Comparison of ENCODE assay signal across 8 cellular contexts in genomic region chr3:159839561-159840379, GRCh38. TPM values are rescaled to one million over a fixed set of nuclear protein-coding genes. Genes with fewer than 3 reads are reported as not detected.
DNase-seq lines count a peak whose midpoint lies in the region; ATAC-seq and TF ChIP-seq lines count a peak whose summit lies in the region.

Gene SCHIP1, plus strand, starts transcription at chr3:159839861.

- H3K4me1 ChIP-seq in ascending aorta: peaks cover 1 to 17% of the 10 kb centered on the region in 2 donors
- H3K4me1 ChIP-seq in iPS-20b (ENCODE audit: insufficient read depth, low read length): peaks cover 28% of the 10 kb centered on the region
- peaks cover 51% of the 10 kb centered on the region for H3K4me1 ChIP-seq in skeletal muscle satellite cell (ENCODE audit: control insufficient read depth, insufficient read depth, low read length)

- H3K27me3 ChIP-seq in ascending aorta (no peaks in the 10 kb centered on the region), iPS-20b (ENCODE audit: insufficient read depth, low read length) (no peaks in the 10 kb centered on the region), skeletal muscle satellite cell (ENCODE audit: control insufficient read depth, insufficient read depth, low read length) (no peaks in the 10 kb centered on the region)

- H3K9me3 ChIP-seq in ascending aorta (no peaks in the 10 kb centered on the region), iPS-20b (ENCODE audit: insufficient read depth, low read depth, low read length) (no peaks in the 10 kb centered on the region), skeletal muscle satellite cell (replicated peaks; ENCODE audit: low read length) (no peaks in the 10 kb centered on the region)

- peak; percentile 51 for DNase-seq in EH (ENCODE audit: low read depth)
- DNase-seq in ascending aorta (ENCODE audit: low spot score in 2 of 2): no peak
- DNase-seq in NCI-H2029 treated with DMSO at 0.1 percent for 48 hours (lab: John Stamatoyannopoulos, UW): no peak
- no peak for DNase-seq in stimulated activated CD4-positive, alpha-beta T cell treated with anti-CD3 and anti-CD28 coated beads, Interleukin-1b, Interleukin-23, amount 100 ng/mL, for 48 hours
- no peak for DNase-seq in stimulated activated CD4-positive, alpha-beta T cell treated with anti-CD3 and anti-CD28 coated beads, Interleukin-12 subunit alpha, Interleukin-12 subunit beta, amount 100 ng/mL, for 4 hours

- H3K27ac ChIP-seq in ascending aorta (no peak within 1 kb of the TSS), iPS-20b (ENCODE audit: low read length) (peak within 1 kb of the TSS; percentile 86)

- H3K36me3 ChIP-seq in ascending aorta (no peaks in the 10 kb centered on the region), iPS-20b (ENCODE audit: insufficient read depth, low read depth, low read length) (no peaks in the 10 kb centered on the region), skeletal muscle satellite cell (ENCODE audit: insufficient read depth, low read length) (no peaks in the 10 kb centered on the region)

- no peak for TF ChIP-seq CTCF in ascending aorta (IDR thresholded peaks at IDR 0.05)

- H3K9ac ChIP-seq in iPS-20b (ENCODE audit: low read depth, low read length): peak within 1 kb of the TSS; percentile 97; the same call in 1 of the 2 replicates
- peak within 1 kb of the TSS; percentile 69 for H3K9ac ChIP-seq in skeletal muscle satellite cell (ENCODE audit: low read depth, low read length)

- peak within 1 kb of the TSS in 1 of 2 donors; percentile 34 for H3K4me3 ChIP-seq in ascending aorta
- H3K4me3 ChIP-seq in iPS-20b (ENCODE audit: low read length): peak within 1 kb of the TSS; percentile 86
- peak within 1 kb of the TSS; percentile 69 for H3K4me3 ChIP-seq in skeletal muscle satellite cell (ENCODE audit: low read length)

- H3K4me2 ChIP-seq in skeletal muscle satellite cell (ENCODE audit: low read length): peak within 1 kb of the TSS; percentile 96

- ATAC-seq in HG02885 (IDR thresholded peaks at IDR 0.05; ENCODE audit: poor library complexity, unreplicated experiment): peak; percentile 84

- intact Hi-C loops in ascending aorta (cut with DNase I): no loop called here

RNA-seq across cellular contexts. Expression of gene SCHIP1, which starts in this region (rescaled TPM):
- total RNA-seq in ascending aorta: 11.7 TPM
- total RNA-seq in skeletal muscle satellite cell (2012; rRNA removed): 0.44 and 2.0 TPM in 2 replicates
